10 cellular contexts compared by ENCODE assay signal in the genomic region with DNA sequence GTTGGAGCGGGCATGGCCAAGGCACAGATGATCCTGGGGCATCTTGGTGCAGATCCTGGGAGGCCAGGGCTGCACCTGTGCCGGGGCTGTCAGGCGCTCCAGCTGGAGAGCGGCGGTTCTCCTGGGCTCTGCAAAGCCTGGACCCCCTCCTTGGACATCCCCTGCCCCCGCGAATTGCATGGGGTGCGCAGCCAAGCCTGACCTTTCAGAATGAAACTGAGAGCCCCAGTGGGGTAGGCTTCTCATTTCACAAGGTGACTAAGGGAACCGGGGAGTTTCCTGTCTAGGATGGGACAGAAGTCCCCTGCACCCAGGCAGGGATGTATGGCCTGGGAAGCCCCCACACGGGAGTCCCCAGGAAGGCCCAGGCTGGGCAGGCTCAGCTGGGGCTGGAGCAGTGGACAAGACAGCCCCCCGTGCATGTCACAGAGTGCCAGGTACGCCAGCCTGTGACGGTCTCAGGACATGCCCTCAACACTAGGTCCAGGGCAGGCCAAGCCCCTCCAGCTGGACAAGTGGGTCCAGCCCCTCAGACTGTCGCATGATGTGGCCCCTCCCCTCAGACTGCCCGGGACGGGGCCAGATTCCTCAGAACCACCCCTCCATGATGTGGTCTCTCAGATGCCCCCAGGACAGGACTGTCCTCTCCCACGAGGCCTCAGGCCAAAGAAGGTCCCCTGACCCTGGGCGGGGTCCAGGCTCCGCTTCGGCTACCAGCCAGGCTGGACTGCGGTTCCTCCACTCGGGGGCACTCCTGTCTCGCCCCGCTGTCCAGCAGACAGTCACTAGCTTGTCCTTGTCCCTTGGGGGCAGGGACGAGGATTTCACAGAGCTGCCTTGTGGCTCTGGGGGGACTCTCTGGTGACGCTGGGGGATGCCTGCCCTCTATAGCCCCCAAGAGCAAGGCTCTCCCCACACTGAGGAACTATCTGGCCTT. TPM values are rescaled to one million over a fixed set of nuclear protein-coding genes. Genes with fewer than 3 reads are reported as not detected.
DNase-seq lines count a peak whose midpoint lies in the region; ATAC-seq and TF ChIP-seq lines count a peak whose summit lies in the region.
"Had no signal": no experiment of that assay in that cellular context is flagged by ENCODE, and none has a peak within 500 bp of the region (broad histone marks: within the 10 kb centered on the region; RNA-seq: fewer than 3 reads in every experiment).

No MANE protein-coding gene starts in this region.

- H3K36me3 ChIP-seq in heart left ventricle (no peaks in the 10 kb centered on the region), thoracic aorta (no peaks in the 10 kb centered on the region), BE2C (no peaks in the 10 kb centered on the region)

- no peaks in the 10 kb centered on the region for H3K4me1 ChIP-seq in right cardiac atrium (ENCODE audit: control insufficient read depth, insufficient read depth, low read length)
- peaks cover 0 to 61% (median 0%) of the 10 kb centered on the region in 12 donors for H3K4me1 ChIP-seq in heart left ventricle
- peaks cover 0 to 4% of the 10 kb centered on the region in 2 donors for H3K4me1 ChIP-seq in thoracic aorta (ENCODE audit: control insufficient read depth in 1 of 2, low read depth in 2 of 2)
- no peaks in the 10 kb centered on the region for H3K4me1 ChIP-seq in BE2C

- peaks cover 2% of the 10 kb centered on the region for H3K27me3 Mint-ChIP-seq in activated naive CD4-positive, alpha-beta T cell treated with anti-CD3 and anti-CD28 coated beads, Interleukin-2, amount 10 ng/mL, durations not matched to agents 7 days and 5 days

- H3K4me3 ChIP-seq in right cardiac atrium (ENCODE audit: low read length) (no peak overlapping the region), heart left ventricle (peak overlapping the region in 1 of 12 donors; percentile 63), thoracic aorta (peak overlapping the region; percentile 56), BE2C (ENCODE audit: low read depth, low read length) (no peak overlapping the region)

- H3K9me3 ChIP-seq in right cardiac atrium (ENCODE audit: control insufficient read depth, low read length) = no peaks in the 10 kb centered on the region
- no peaks in the 10 kb centered on the region for H3K9me3 ChIP-seq in heart left ventricle
- no peaks in the 10 kb centered on the region for H3K9me3 ChIP-seq in thoracic aorta
- H3K9me3 ChIP-seq in BE2C = no peaks in the 10 kb centered on the region

- CTCF ChIA-PET in activated naive CD4-positive, alpha-beta T cell treated with anti-CD3 and anti-CD28 coated beads, Interleukin-2, amount 10 ng/mL, durations not matched to agents 7 days and 5 days (lab: Charles Lee) = interaction anchor here (0.6 to 2.1 kb wide), 2 partner anchors 22 to 27 kb away, joined by 3 to 8 read pairs; no protein-coding TSS in a partner anchor

- H3K4me1 Mint-ChIP-seq in activated naive CD4-positive, alpha-beta T cell treated with anti-CD3 and anti-CD28 coated beads, Interleukin-2, amount 10 ng/mL, durations not matched to agents 7 days and 5 days = peaks cover 45% of the 10 kb centered on the region

- no peaks in the 10 kb centered on the region for H3K9me3 Mint-ChIP-seq in activated naive CD4-positive, alpha-beta T cell treated with anti-CD3 and anti-CD28 coated beads, Interleukin-2, amount 10 ng/mL, durations not matched to agents 7 days and 5 days

- intact Hi-C loops in right cardiac atrium (cut with DNase I) (loop anchor here in 1 of 4 donors (10.0 kb wide), 1 partner anchor 60 kb away; a partner anchor contains a TSS), heart left ventricle (cut with DNase I) (no loop called here), left colon (cut with DNase I, micrococcal nuclease) (no loop called here)

- ATAC-seq in right cardiac atrium = no peak
- no peak for ATAC-seq in heart left ventricle
- peak; percentile 36 for ATAC-seq in HG03103 (IDR thresholded peaks at IDR 0.05; ENCODE audit: low read depth, unreplicated experiment)
- no peak for ATAC-seq in thoracic aorta (ENCODE audit: insufficient number of reproducible peaks, low FRiP score, low read depth)
- no peak for ATAC-seq in left colon

- DNase-seq in right cardiac atrium = peak in 2 of 3 donors; percentile 36 to 50
- DNase-seq in heart left ventricle = no peak
- DNase-seq in activated naive CD4-positive, alpha-beta T cell treated with anti-CD3 and anti-CD28 coated beads, Interleukin-2, amount 10 ng/mL, durations not matched to agents 7 days and 5 days = no peak
- no peak for DNase-seq in thoracic aorta (ENCODE audit: low spot score)
- DNase-seq in BE2C = no peak
- no peak for DNase-seq in left colon
- DNase-seq in SK-N-DZ (ENCODE audit: low spot score) = no peak

- no peak overlapping the region for H3K27ac ChIP-seq in right cardiac atrium (ENCODE audit: low read length)
- no peak overlapping the region for H3K27ac ChIP-seq in heart left ventricle
- H3K27ac ChIP-seq in thoracic aorta = no peak overlapping the region

- H3K27me3 ChIP-seq in right cardiac atrium (ENCODE audit: control insufficient read depth, insufficient read depth) = no peaks in the 10 kb centered on the region
- no peaks in the 10 kb centered on the region for H3K27me3 ChIP-seq in heart left ventricle
- H3K27me3 ChIP-seq in thoracic aorta (replicated peaks; ENCODE audit: insufficient read depth) = no peaks in the 10 kb centered on the region
- H3K27me3 ChIP-seq in BE2C = no peaks in the 10 kb centered on the region

- 70% methylated on average over 26 of the region's 26 CpGs for WGBS in right cardiac atrium
- WGBS in heart left ventricle, 4 donors = 69 to 79% (median 73%) methylated on average over 19 to 26 of the region's 26 CpGs

- peak in 3 of 12 donors; percentile 7 to 14 (median 13) for TF ChIP-seq CTCF in heart left ventricle (IDR thresholded peaks at IDR 0.05)
- no peak for TF ChIP-seq CTCF in thoracic aorta (IDR thresholded peaks at IDR 0.05)
- TF ChIP-seq CTCF in BE2C (IDR thresholded peaks at IDR 0.05; ENCODE audit: low read depth, low read length) = no peak

- H3K27ac Mint-ChIP-seq in activated naive CD4-positive, alpha-beta T cell treated with anti-CD3 and anti-CD28 coated beads, Interleukin-2, amount 10 ng/mL, durations not matched to agents 7 days and 5 days = no peak overlapping the region

- peak overlapping the region; percentile 100 for H3K4me3 Mint-ChIP-seq in activated naive CD4-positive, alpha-beta T cell treated with anti-CD3 and anti-CD28 coated beads, Interleukin-2, amount 10 ng/mL, durations not matched to agents 7 days and 5 days

- TF ChIP-seq POLR2A in heart left ventricle (IDR thresholded peaks at IDR 0.05) = no peak

- H3K36me3 Mint-ChIP-seq in activated naive CD4-positive, alpha-beta T cell treated with anti-CD3 and anti-CD28 coated beads, Interleukin-2, amount 10 ng/mL, durations not matched to agents 7 days and 5 days = peaks cover 30% of the 10 kb centered on the region

RNA-seq across cellular contexts. Expression of a gene that starts 2.3 kb away (rescaled TPM):
- total RNA-seq in right cardiac atrium (10 to 100 TPM in 3 of 4 donors, 1 to 10 TPM in 1; 7.6 to 18.3 (median 14.8) TPM), heart left ventricle (10 to 100 TPM; 11.4 to 86.8 (median 16.4) TPM), thoracic aorta (10 to 100 TPM; 23.6 to 40.5 TPM), left colon (10 to 100 TPM in 1 of 2 donors, 1 to 10 TPM in 1; 9.9 to 28.6 TPM)
- polyA plus RNA-seq in right cardiac atrium (11.7 TPM), heart left ventricle (10 to 100 TPM; 10.0 to 20.6 TPM)
- polyA plus RNA-seq in BE2C (2012; ENCODE audit: insufficient read depth, insufficient read length, low read depth) = 1.6 TPM
- 1.0 and 1.8 TPM in 2 replicates for polyA plus RNA-seq in SK-N-DZ (2014; cell fraction: cytosol; rRNA removed)
- 0.20 and 0.70 TPM in 2 replicates for polyA plus RNA-seq in SK-N-DZ (2014; cell fraction: nucleus; rRNA removed)
- total RNA-seq: NCI-H460, renal cortical epithelial cell had no signal

RNA-seq across cellular contexts. Expression of a gene that starts 16.4 kb away (rescaled TPM):
- total RNA-seq in right cardiac atrium (not detected), heart left ventricle (1 to 10 TPM in 1 of 9 donors, under 1 TPM in 1, not detected in 7; 0.72 to 3.3 TPM), thoracic aorta (not detected), left colon (under 1 TPM in 1 of 2 donors, not detected in 1; 0.92 TPM)
- polyA plus RNA-seq in right cardiac atrium (not detected), heart left ventricle (under 1 TPM in 1 of 2 donors, not detected in 1; 0.22 TPM)
- polyA plus RNA-seq in BE2C (2012; ENCODE audit: insufficient read depth, insufficient read length, low read depth) = 0.66 TPM
- 0.77 TPM in 1 of 2 replicates, not detected in the other for polyA plus RNA-seq in SK-N-DZ (2014; cell fraction: cytosol; rRNA removed)
- not detected in 2 replicates for polyA plus RNA-seq in SK-N-DZ (2014; cell fraction: nucleus; rRNA removed)
- total RNA-seq: NCI-H460, renal cortical epithelial cell had no signal

RNA-seq across cellular contexts. Expression of a gene that starts 20.4 kb away (rescaled TPM):
- total RNA-seq in right cardiac atrium (not detected), heart left ventricle (not detected), thoracic aorta (1 to 10 TPM; 3.4 to 3.6 TPM), left colon (1 to 10 TPM in 1 of 2 donors, under 1 TPM in 1; 0.75 to 4.6 TPM)
- polyA plus RNA-seq in right cardiac atrium (not detected), heart left ventricle (under 1 TPM in 1 of 2 donors, not detected in 1; 0.08 TPM)
- not detected for polyA plus RNA-seq in BE2C (2012; ENCODE audit: insufficient read depth, insufficient read length, low read depth)
- polyA plus RNA-seq in SK-N-DZ (2014; cell fraction: cytosol; rRNA removed) = not detected in 2 replicates
- not detected in 2 replicates for polyA plus RNA-seq in SK-N-DZ (2014; cell fraction: nucleus; rRNA removed)
- total RNA-seq: NCI-H460 had no signal

RNA-seq across cellular contexts. Expression of a gene that starts 36.5 kb away (rescaled TPM):
- total RNA-seq in right cardiac atrium = under 1 TPM; 0.11 to 0.82 (median 0.24) TPM
- 0.81 TPM for polyA plus RNA-seq in right cardiac atrium
- 1 to 10 TPM in 8 of 9 donors, under 1 TPM in 1; 0.81 to 5.1 (median 2.4) TPM for total RNA-seq in heart left ventricle
- polyA plus RNA-seq in heart left ventricle = 1 to 10 TPM in 1 of 2 donors, under 1 TPM in 1; 0.08 to 4.6 TPM
- total RNA-seq in thoracic aorta = under 1 TPM in 1 of 2 donors, not detected in 1; 0.41 TPM
- not detected for polyA plus RNA-seq in BE2C (2012; ENCODE audit: insufficient read depth, insufficient read length, low read depth)
- total RNA-seq in left colon = not detected
- polyA plus RNA-seq in SK-N-DZ (2014; cell fraction: cytosol; rRNA removed) = not detected in 2 replicates
- not detected in 2 replicates for polyA plus RNA-seq in SK-N-DZ (2014; cell fraction: nucleus; rRNA removed)
- total RNA-seq: NCI-H460, renal cortical epithelial cell had no signal

Comparison
In these comparisons a context has a peak if more than half of its experiments do, and no peak if none do; other contexts are left out.
1. DNase-seq: peak in right cardiac atrium (2 of 3); none in heart left ventricle (0 of 5), activated naive CD4-positive, alpha-beta T cell treated with anti-CD3 and anti-CD28 coated beads, Interleukin-2, amount 10 ng/mL, durations not matched to agents 7 days and 5 days (single experiment), thoracic aorta (single experiment), BE2C (single experiment), left colon (0 of 2) and SK-N-DZ (single experiment).